ENCODE assay signal across 8 cellular contexts in the genomic region with DNA sequence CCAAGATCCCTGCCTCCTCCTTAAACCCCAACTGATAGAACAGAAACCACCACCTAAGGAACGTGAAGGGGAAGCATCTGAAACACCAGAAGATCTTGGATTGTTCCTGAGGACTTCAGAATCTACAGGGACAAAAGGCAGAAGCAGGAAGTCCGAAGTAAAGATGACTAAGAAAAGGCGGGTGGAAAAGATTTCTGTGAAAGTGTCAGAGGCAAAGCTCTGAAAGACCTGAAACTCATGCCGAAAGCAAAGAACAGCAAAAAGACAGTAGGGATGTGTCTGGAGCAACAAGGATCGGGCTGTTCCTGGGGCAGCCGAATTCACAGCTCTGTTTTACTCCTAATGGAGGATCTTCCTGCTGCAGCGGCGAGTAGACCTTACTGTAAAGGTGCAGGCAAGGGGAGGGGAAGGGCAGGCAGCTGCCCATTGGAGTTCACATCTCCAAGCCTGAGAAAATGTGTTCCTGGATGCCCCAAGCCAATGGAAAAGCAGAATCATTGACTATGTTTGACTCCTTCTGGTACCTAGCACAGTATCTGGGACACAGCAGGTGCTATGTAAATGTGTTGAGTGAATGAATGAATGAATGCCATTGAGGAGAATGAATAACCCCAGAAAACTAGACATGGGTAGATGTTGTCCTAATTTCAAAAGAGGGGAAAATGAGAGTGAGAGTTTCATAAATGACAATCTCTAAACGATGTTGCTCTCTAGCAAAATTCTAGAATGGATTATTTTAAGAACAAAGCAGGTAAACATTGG. TPM values are rescaled to one million over a fixed set of nuclear protein-coding genes. Genes with fewer than 3 reads are reported as not detected.
DNase-seq lines count a peak whose midpoint lies in the region; ATAC-seq and TF ChIP-seq lines count a peak whose summit lies in the region.

No MANE protein-coding gene starts in this region.

- H3K4me1 ChIP-seq in right lobe of liver, result peaks cover 0 to 8% (median 3%) of the 10 kb centered on the region in 4 donors
- peaks cover 0 to 12% of the 10 kb centered on the region in 2 donors for H3K4me1 ChIP-seq in thyroid gland

- no peaks in the 10 kb centered on the region for H3K27me3 ChIP-seq in right lobe of liver
- H3K27me3 ChIP-seq in thyroid gland, result no peaks in the 10 kb centered on the region

- ATAC-seq in right lobe of liver (peak; percentile 19 to 25 (median 22)), GM21737 (IDR thresholded peaks at IDR 0.05; ENCODE audit: unreplicated experiment) (no peak), HG03565 (IDR thresholded peaks at IDR 0.05; ENCODE audit: unreplicated experiment) (no peak)

- DNase-seq in NCI-H2227 (lab: John Stamatoyannopoulos, UW; ENCODE audit: unreplicated experiment), result peak; percentile 38
- peak in 7 of 61 donors; percentile 29 to 63 (median 49) for DNase-seq in caudate nucleus (lab: John Stamatoyannopoulos, UW)
- peak in 1 of 3 donors; percentile 54 for DNase-seq in right lobe of liver
- DNase-seq in thyroid gland, result peak in 1 of 2 donors; percentile 14

- H3K36me3 ChIP-seq in right lobe of liver, result no peaks in the 10 kb centered on the region
- H3K36me3 ChIP-seq in thyroid gland, result no peaks in the 10 kb centered on the region

- H3K9me3 ChIP-seq in right lobe of liver (no peaks in the 10 kb centered on the region), thyroid gland (no peaks in the 10 kb centered on the region)

- no peak for TF ChIP-seq CTCF in 22Rv1 (IDR thresholded peaks at IDR 0.05)
- no peak for TF ChIP-seq CTCF in GM12875 (IDR thresholded peaks at IDR 0.05; ENCODE audit: borderline replicate concordance, insufficient read depth, low read depth, low read length)
- no peak for TF ChIP-seq CTCF in right lobe of liver (IDR thresholded peaks at IDR 0.05)
- TF ChIP-seq CTCF in thyroid gland (IDR thresholded peaks at IDR 0.05), result no peak

- TF ChIP-seq POLR2A in right lobe of liver (IDR thresholded peaks at IDR 0.05) (no peak), thyroid gland (IDR thresholded peaks at IDR 0.05) (no peak)

- intact Hi-C loops in right lobe of liver (cut with DNase I), result no loop called here
- intact Hi-C loops in thyroid gland (cut with DNase I), result no loop called here

- 6% methylated on average over 9 of the region's 9 CpGs for WGBS in right lobe of liver (ENCODE audit: insufficient coverage, low coverage, low lambda C conversion rate, missing lambda C conversion rate)
- 6 to 8% methylated on average over 9 of the region's 9 CpGs for WGBS in thyroid gland, 2 donors

- peak overlapping the region; percentile 74 for H3K4me3 ChIP-seq in GM12875 (ENCODE audit: low read depth, low read length)
- peak overlapping the region; percentile 58 to 61 (median 61) for H3K4me3 ChIP-seq in right lobe of liver
- H3K4me3 ChIP-seq in thyroid gland (replicated peaks in 1 of 3), result peak overlapping the region; percentile 5 to 86 (median 50)

- peak overlapping the region; percentile 89 for H3K27ac ChIP-seq in 22Rv1
- H3K27ac ChIP-seq in caudate nucleus (ENCODE audit: low read depth, low read length), result peak overlapping the region; percentile 67
- peak overlapping the region; percentile 43 to 73 (median 51) for H3K27ac ChIP-seq in right lobe of liver
- peak overlapping the region; percentile 55 to 79 (median 76) for H3K27ac ChIP-seq in thyroid gland

RNA-seq across cellular contexts. Expression of a gene that starts 40.4 kb away (rescaled TPM):
- total RNA-seq in right lobe of liver, result 100 to 1,000 TPM; 218 to 368 (median 272) TPM
- 100 to 1,000 TPM; 172 to 749 (median 498) TPM for total RNA-seq in thyroid gland

Comparison
In these comparisons a context has a peak if more than half of its experiments do, and no peak if none do; other contexts are left out.
1. ATAC-seq: peak in right lobe of liver (4 of 4); none in GM21737 (single experiment) and HG03565 (single experiment).
2. Peak in every context shown above with its lines, with median percentiles within 50 percentile points of each other: H3K27ac ChIP-seq and H3K4me3 ChIP-seq.